In the genomic region with DNA sequence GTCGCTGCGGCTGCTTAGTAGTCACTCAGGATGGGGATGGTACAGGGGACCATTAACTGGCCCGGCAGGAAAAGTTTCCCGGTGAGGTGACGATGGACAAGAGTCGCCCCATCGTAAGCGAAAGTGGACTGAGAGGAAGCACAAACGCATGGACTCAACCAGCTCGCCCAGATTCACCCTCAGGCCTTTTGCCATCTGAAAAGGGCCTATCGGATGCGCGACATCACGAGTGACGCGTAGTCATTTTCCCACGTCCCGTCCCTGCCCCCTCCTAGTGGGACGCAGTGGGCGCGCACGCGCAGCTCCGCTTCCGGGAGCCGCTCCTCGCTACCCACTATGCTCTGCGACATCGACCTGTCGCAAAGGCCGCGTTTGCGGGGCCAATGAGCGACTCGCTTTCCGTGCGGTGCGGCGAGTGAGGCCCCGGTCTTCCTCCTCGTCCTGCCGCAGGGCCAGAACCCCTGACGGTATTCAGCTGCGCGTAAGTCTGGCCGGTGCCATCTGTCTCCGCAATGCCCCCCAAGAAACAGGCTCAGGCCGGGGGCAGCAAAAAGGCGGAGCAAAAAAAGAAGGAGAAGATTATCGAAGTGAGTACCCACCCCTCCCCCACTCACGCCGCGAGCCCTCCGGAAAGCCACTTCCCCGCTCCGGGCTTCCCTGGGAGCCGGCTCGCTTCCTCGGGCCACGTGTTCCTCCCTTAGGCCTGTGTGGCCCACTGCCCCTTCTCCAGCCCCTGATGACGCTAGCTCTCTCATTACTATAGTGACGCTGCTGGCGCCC, we compare ENCODE assay signal across 1 cellular context.
A peak's percentile ranks its signal among the peaks of the same experiment; 100 is the strongest.
TF ChIP-seq lines count a peak whose summit lies in the region.

Gene ZC3H15 (plus strand): TSS at position 390 of the 780 bp plus-strand sequence. CDS start 123 bp downstream, at position 513.

TF ChIP-seq in K562, 482 proteins besides CTCF, POLR2A, EP300 and RAD21 (continued from another document and continues in another):
- TF ChIP-seq ZNF592 (IDR thresholded peaks at IDR 0.05), result no peak
- TF ChIP-seq RBBP5 (IDR thresholded peaks at IDR 0.05; ENCODE audit: borderline replicate concordance, insufficient read depth, low read length, poor library complexity, severe bottlenecking), result peak; percentile 100
- TF ChIP-seq ZBTB8A (IDR thresholded peaks at IDR 0.05; ENCODE audit: partially characterized antibody), result no peak
- no peak for TF ChIP-seq CBFB (CRISPR knock-in tag; IDR thresholded peaks at IDR 0.05)
- TF ChIP-seq, protein P1, sequence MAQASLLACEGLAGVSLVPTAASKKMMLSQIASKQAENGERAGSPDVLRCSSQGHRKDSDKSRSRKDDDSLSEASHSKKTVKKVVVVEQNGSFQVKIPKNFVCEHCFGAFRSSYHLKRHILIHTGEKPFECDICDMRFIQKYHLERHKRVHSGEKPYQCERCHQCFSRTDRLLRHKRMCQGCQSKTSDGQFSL (CRISPR knock-in tag; IDR thresholded peaks at IDR 0.05), result no peak
- TF ChIP-seq, protein P1 (tag; IDR thresholded peaks at IDR 0.05), result no peak
- no peak for TF ChIP-seq BCL6 (CRISPR knock-in tag; IDR thresholded peaks at IDR 0.05)
- TF ChIP-seq IRF2 (CRISPR knock-in tag; IDR thresholded peaks at IDR 0.05), result no peak
- 0 out of 2 replicates have a peak, but pooled peaks have one; percentile 50 for TF ChIP-seq ESRRA (IDR thresholded peaks at IDR 0.05; ENCODE audit: borderline replicate concordance, low read depth)
- TF ChIP-seq CEBPB (tag; IDR thresholded peaks at IDR 0.05), result no peak
- peak; percentile 58 for TF ChIP-seq ATF3 (IDR thresholded peaks at IDR 0.05)
- no peak for TF ChIP-seq ATF3 (CRISPR knock-in tag; conservative IDR thresholded peaks at IDR 0.05)
- TF ChIP-seq BHLHE40 (IDR thresholded peaks at IDR 0.05; ENCODE audit: low read length), result peak; percentile 66
- TF ChIP-seq ZFP36 (IDR thresholded peaks at IDR 0.05; ENCODE audit: low read depth, low read length, partially characterized antibody), result no peak
- no peak for TF ChIP-seq KLF16 (IDR thresholded peaks at IDR 0.05)
- TF ChIP-seq SPI1 (IDR thresholded peaks at IDR 0.05; ENCODE audit: borderline replicate concordance, low read depth, low read length), result peak; percentile 47; the same call in 1 of the 2 replicates
- TF ChIP-seq HMG20A (CRISPR knock-in tag; conservative IDR thresholded peaks at IDR 0.05), result no peak
- no peak for TF ChIP-seq HBP1 (CRISPR knock-in tag; IDR thresholded peaks at IDR 0.05)
- TF ChIP-seq ARID1B (IDR thresholded peaks at IDR 0.05), result peak; percentile 42; the same call in 1 of the 2 replicates
- TF ChIP-seq HMBOX1 (IDR thresholded peaks at IDR 0.05), result peak; percentile 70; the same call in 1 of the 2 replicates
- TF ChIP-seq MEF2A (IDR thresholded peaks at IDR 0.05; ENCODE audit: control insufficient read depth, low read depth, low read length), result no peak
- peak; percentile 75 to 77; a peak in 3 of 4 replicates for TF ChIP-seq KDM1A (IDR thresholded peaks at IDR 0.05)
- no peak; the same call in 1 of the 2 replicates for TF ChIP-seq ZNF175 (CRISPR knock-in tag; IDR thresholded peaks at IDR 0.05; ENCODE audit: low read depth)
- TF ChIP-seq NCOA6 (IDR thresholded peaks at IDR 0.05), result no peak
- TF ChIP-seq ZBTB34 (CRISPR knock-in tag; IDR thresholded peaks at IDR 0.05), result no peak
- peak; percentile 24; the same call in 1 of the 2 replicates for TF ChIP-seq HES1 (IDR thresholded peaks at IDR 0.05; ENCODE audit: low read depth)
- no peak for TF ChIP-seq RBM25 (IDR thresholded peaks at IDR 0.05; ENCODE audit: low read depth, low read length, severe bottlenecking)
- peak; percentile 53; the same call in 1 of the 2 replicates for TF ChIP-seq GATAD2B (IDR thresholded peaks at IDR 0.05; ENCODE audit: borderline replicate concordance)
- TF ChIP-seq U2AF2 (optimal IDR thresholded peaks at IDR 0.05; ENCODE audit: low read depth, low read length), result no peak
- TF ChIP-seq ZNF121 (CRISPR knock-in tag; conservative IDR thresholded peaks at IDR 0.05), result no peak
- TF ChIP-seq FOXJ3 (CRISPR knock-in tag; IDR thresholded peaks at IDR 0.05), result no peak
- TF ChIP-seq ZNF253 (CRISPR knock-in tag; conservative IDR thresholded peaks at IDR 0.05), result no peak
- TF ChIP-seq ZNF695 (CRISPR knock-in tag; IDR thresholded peaks at IDR 0.05), result no peak
- no peak for TF ChIP-seq MCM5 (IDR thresholded peaks at IDR 0.05; ENCODE audit: low read depth)
- TF ChIP-seq TCF7 (IDR thresholded peaks at IDR 0.05; ENCODE audit: borderline replicate concordance), result peak; percentile 21; the same call in 1 of the 2 replicates
- peak; percentile 22; the same call in 1 of the 2 replicates for TF ChIP-seq SMAD4 (CRISPR knock-in tag; conservative IDR thresholded peaks at IDR 0.05)
- TF ChIP-seq ZNF639 (CRISPR knock-in tag; conservative IDR thresholded peaks at IDR 0.05 in 1 of 2, IDR thresholded peaks at IDR 0.05 in 1 of 2), result peak in 1 of 2 experiments; percentile 72; a peak in 2 of 4 replicates
- TF ChIP-seq, protein P2, sequence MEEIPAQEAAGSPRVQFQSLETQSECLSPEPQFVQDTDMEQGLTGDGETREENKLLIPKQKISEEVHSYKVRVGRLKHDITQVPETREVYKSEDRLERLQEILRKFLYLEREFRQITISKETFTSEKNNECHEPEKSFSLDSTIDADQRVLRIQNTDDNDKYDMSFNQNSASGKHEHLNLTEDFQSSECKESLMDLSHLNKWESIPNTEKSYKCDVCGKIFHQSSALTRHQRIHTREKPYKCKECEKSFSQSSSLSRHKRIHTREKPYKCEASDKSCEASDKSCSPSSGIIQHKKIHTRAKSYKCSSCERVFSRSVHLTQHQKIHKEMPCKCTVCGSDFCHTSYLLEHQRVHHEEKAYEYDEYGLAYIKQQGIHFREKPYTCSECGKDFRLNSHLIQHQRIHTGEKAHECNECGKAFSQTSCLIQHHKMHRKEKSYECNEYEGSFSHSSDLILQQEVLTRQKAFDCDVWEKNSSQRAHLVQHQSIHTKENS (CRISPR knock-in tag; IDR thresholded peaks at IDR 0.05), result no peak
- TF ChIP-seq ZNF263 (CRISPR knock-in tag; IDR thresholded peaks at IDR 0.05; ENCODE audit: borderline replicate concordance), result no peak
- TF ChIP-seq ZNF830 (CRISPR knock-in tag; IDR thresholded peaks at IDR 0.05), result no peak
- TF ChIP-seq HNRNPL (IDR thresholded peaks at IDR 0.05; ENCODE audit: low read depth, low read length), result no peak
- TF ChIP-seq, protein P3, sequence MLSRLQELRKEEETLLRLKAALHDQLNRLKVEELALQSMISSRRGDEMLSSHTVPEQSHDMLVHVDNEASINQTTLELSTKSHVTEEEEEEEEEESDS (CRISPR knock-in tag; IDR thresholded peaks at IDR 0.05), result no peak
- TF ChIP-seq ZNF76 (CRISPR knock-in tag; IDR thresholded peaks at IDR 0.05; ENCODE audit: borderline replicate concordance), result no peak
- no peak for TF ChIP-seq XRCC4 (IDR thresholded peaks at IDR 0.05; ENCODE audit: extremely low read depth, insufficient read depth, insufficient read length)
- peak; percentile 79 for TF ChIP-seq PCBP1 (IDR thresholded peaks at IDR 0.05; ENCODE audit: low read depth, low read length, poor library complexity, severe bottlenecking)
- no peak for TF ChIP-seq FIP1L1 (IDR thresholded peaks at IDR 0.05; ENCODE audit: low read depth, low read length, poor library complexity, severe bottlenecking)
- no peak for TF ChIP-seq ZNF57 (CRISPR knock-in tag; IDR thresholded peaks at IDR 0.05)
- TF ChIP-seq, protein P4, sequence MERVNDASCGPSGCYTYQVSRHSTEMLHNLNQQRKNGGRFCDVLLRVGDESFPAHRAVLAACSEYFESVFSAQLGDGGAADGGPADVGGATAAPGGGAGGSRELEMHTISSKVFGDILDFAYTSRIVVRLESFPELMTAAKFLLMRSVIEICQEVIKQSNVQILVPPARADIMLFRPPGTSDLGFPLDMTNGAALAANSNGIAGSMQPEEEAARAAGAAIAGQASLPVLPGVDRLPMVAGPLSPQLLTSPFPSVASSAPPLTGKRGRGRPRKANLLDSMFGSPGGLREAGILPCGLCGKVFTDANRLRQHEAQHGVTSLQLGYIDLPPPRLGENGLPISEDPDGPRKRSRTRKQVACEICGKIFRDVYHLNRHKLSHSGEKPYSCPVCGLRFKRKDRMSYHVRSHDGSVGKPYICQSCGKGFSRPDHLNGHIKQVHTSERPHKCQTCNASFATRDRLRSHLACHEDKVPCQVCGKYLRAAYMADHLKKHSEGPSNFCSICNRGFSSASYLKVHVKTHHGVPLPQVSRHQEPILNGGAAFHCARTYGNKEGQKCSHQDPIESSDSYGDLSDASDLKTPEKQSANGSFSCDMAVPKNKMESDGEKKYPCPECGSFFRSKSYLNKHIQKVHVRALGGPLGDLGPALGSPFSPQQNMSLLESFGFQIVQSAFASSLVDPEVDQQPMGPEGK (CRISPR knock-in tag; IDR thresholded peaks at IDR 0.05; ENCODE audit: borderline replicate concordance), result no peak
